In genomic region chr12:39638840-39639239, GRCh38 we compare ENCODE assay signal across 29 cellular contexts. TPM values are rescaled to one million over a fixed set of nuclear protein-coding genes. Genes with fewer than 3 reads are reported as not detected.
DNase-seq lines count a peak whose midpoint lies in the region; ATAC-seq, FAIRE-seq and TF ChIP-seq lines count a peak whose summit lies in the region.
"Had no signal": no experiment of that assay in that cellular context is flagged by ENCODE, and none has a peak within 500 bp of the region (broad histone marks: within the 10 kb centered on the region; RNA-seq: fewer than 3 reads in every experiment).

No MANE protein-coding gene starts in this region.

- H4K91ac ChIP-seq in IMR-90 (ENCODE audit: insufficient read depth, low read depth, low read length), result no peak overlapping the region

- H3K79me1 ChIP-seq in IMR-90 (ENCODE audit: low read depth in 1 of 2, low read length in 2 of 2), result no peaks in the 10 kb centered on the region

- no peak overlapping the region for H2BK5ac ChIP-seq in IMR-90 (ENCODE audit: low read depth, low read length, poor library complexity, severe bottlenecking)

- H3K9me1 ChIP-seq in IMR-90 (ENCODE audit: insufficient read depth, low read length), result no peaks in the 10 kb centered on the region
- no peaks in the 10 kb centered on the region for H3K9me1 ChIP-seq in K562 (ENCODE audit: control insufficient read depth, insufficient read depth, low read length)

- no peak overlapping the region for H3K27ac Mint-ChIP-seq in WTC11
- H3K27ac Mint-ChIP-seq: CD14-positive monocyte; CD4-positive, alpha-beta memory T cell; CD4-positive, CD25-positive, alpha-beta regulatory T cell; CD8-positive, alpha-beta memory T cell had no signal

- no peak overlapping the region for H2AK5ac ChIP-seq in IMR-90 (ENCODE audit: low read depth, low read length)

- intact Hi-C loops in IMR-90 (cut with micrococcal nuclease), result no loop called here
- intact Hi-C loops in K562 (cut with micrococcal nuclease), result no loop called here
- intact Hi-C loops in A673 (cut with micrococcal nuclease; ENCODE audit: unreplicated experiment), result no loop called here

- H3K4me1 ChIP-seq in A549 (no peaks in the 10 kb centered on the region), IMR-90 (ENCODE audit: control insufficient read depth, insufficient read depth, low read length) (no peaks in the 10 kb centered on the region), K562 (replicated peaks in 1 of 2; ENCODE audit: control insufficient read depth in 2 of 2, insufficient read depth in 2 of 2, low read length in 2 of 2) (no peaks in the 10 kb centered on the region), A673 (ENCODE audit: insufficient read depth, low read length, poor library complexity, severe bottlenecking) (no peaks in the 10 kb centered on the region)
- H3K4me1 ChIP-seq: BE2C, BLaER1 had no signal

- no peak overlapping the region for H3K4me3 Mint-ChIP-seq in WTC11
- H3K4me3 Mint-ChIP-seq: CD14-positive monocyte; CD4-positive, alpha-beta memory T cell; CD4-positive, CD25-positive, alpha-beta regulatory T cell; CD8-positive, alpha-beta memory T cell had no signal

- H3K4me3 ChIP-seq in A549 (no peak overlapping the region), IMR-90 (ENCODE audit: insufficient read depth, low read depth, low read length) (no peak overlapping the region), K562 (no peak overlapping the region), A673 (ENCODE audit: low read depth, low read length, poor library complexity, severe bottlenecking) (no peak overlapping the region)
- H3K4me3 ChIP-seq: BLaER1, GM12878 had no signal

- H3K9me3 ChIP-seq in A549 (no peaks in the 10 kb centered on the region), IMR-90 (ENCODE audit: control insufficient read depth, insufficient read depth, low read length) (no peaks in the 10 kb centered on the region), K562 (replicated peaks; ENCODE audit: control insufficient read depth, insufficient read depth, low read depth, low read length) (no peaks in the 10 kb centered on the region), A673 (ENCODE audit: low read depth, low read length, poor library complexity, severe bottlenecking) (no peaks in the 10 kb centered on the region)
- H3K9me3 ChIP-seq: BE2C, BLaER1 had no signal

- no peak overlapping the region for H3K56ac ChIP-seq in IMR-90 (ENCODE audit: extremely low read depth, insufficient read depth, low read length)

- no peaks in the 10 kb centered on the region for H3K27me3 Mint-ChIP-seq in WTC11 (ENCODE audit: low read depth)
- H3K27me3 Mint-ChIP-seq: CD4-positive, alpha-beta memory T cell; CD8-positive, alpha-beta memory T cell had no signal

- TF ChIP-seq EP300 in A549 (IDR thresholded peaks at IDR 0.05) (no peak), K562 (IDR thresholded peaks at IDR 0.05; ENCODE audit: low read length) (no peak)

- no peaks in the 10 kb centered on the region for H3K4me1 Mint-ChIP-seq in WTC11
- H3K4me1 Mint-ChIP-seq: CD14-positive monocyte; CD4-positive, alpha-beta memory T cell had no signal

- H2AK9ac ChIP-seq in IMR-90 (replicated peaks; ENCODE audit: low read depth, low read length, poor library complexity), result no peak overlapping the region

- H2BK120ac ChIP-seq in IMR-90 (ENCODE audit: low read depth, low read length), result no peak overlapping the region

- H3K4ac ChIP-seq in IMR-90 (ENCODE audit: low read depth, low read length), result no peak overlapping the region

- H4K20me1 ChIP-seq in IMR-90 (ENCODE audit: insufficient read depth, low read length) (no peaks in the 10 kb centered on the region), K562 (replicated peaks; ENCODE audit: control insufficient read depth, insufficient read depth, low read length) (no peaks in the 10 kb centered on the region)
- H4K20me1 ChIP-seq: BLaER1 had no signal

- POLR2A ChIA-PET in A549 (lab: Yijun Ruan, JAX), result no interaction called here
- POLR2A ChIA-PET in IMR-90 (lab: Charles Lee; ENCODE audit: unreplicated experiment), result no interaction called here
- POLR2A ChIA-PET in K562 (lab: Yijun Ruan, JAX), result no interaction called here
- POLR2A ChIA-PET in WTC11 (lab: Charles Lee), result no interaction called here
- POLR2A ChIA-PET in A673 (lab: Charles Lee; ENCODE audit: low non-redundant PET), result no interaction called here

- no TSS peak for BruUV-seq in IMR-90 (replicated peaks; lab: Mats Ljungman, UMichigan)
- no TSS peak for BruUV-seq in K562 (replicated peaks; lab: Mats Ljungman, UMichigan)
- BruUV-seq in A673 (replicated peaks; lab: Mats Ljungman, UMichigan), result no TSS peak

- H3K23ac ChIP-seq in IMR-90 (ENCODE audit: low read depth, low read length), result no peak overlapping the region

- H3K27ac ChIP-seq in A549 (no peak overlapping the region), IMR-90 (ENCODE audit: insufficient read depth, low read length) (no peak overlapping the region), K562 (ENCODE audit: extremely low read depth, low read depth, low read length) (no peak overlapping the region), A673 (ENCODE audit: low read depth, low read length, poor library complexity, severe bottlenecking) (no peak overlapping the region)
- H3K27ac ChIP-seq: BLaER1 had no signal

- WGBS in A549 (ENCODE audit: missing lambda C conversion rate), result 17% methylated on average over 2 of the region's 2 CpGs
- WGBS in IMR-90 (ENCODE audit: extremely low coverage in 2 of 2, insufficient read length in 1 of 2), 2 experiments, result no CpG with 5 or more reads among the region's 2 CpGs
- WGBS in K562 (ENCODE audit: insufficient coverage, low coverage, missing lambda C conversion rate), result 32% methylated on average over 2 of the region's 2 CpGs

- DNase-seq in A549 (ENCODE audit: low read depth in 1 of 2, low spot score in 1 of 2) (no peak), IMR-90 (no peak), K562 (ENCODE audit: extremely low read depth in 1 of 4, low spot score in 3 of 4) (no peak), WTC11 (ENCODE audit: low spot score) (no peak), A673 (ENCODE audit: low spot score) (no peak), dedifferentiated amniotic fluid mesenchymal stem cell (ENCODE audit: extremely low spot score) (no peak)
- DNase-seq: 8988T; ACHN; BE2C; C1 segment of cervical spinal cord; CD4-positive, alpha-beta memory T cell; CD4-positive, CD25-positive, alpha-beta regulatory T cell; CD8-positive, alpha-beta memory T cell; COR-L47; DMS 273 treated with DMSO at 0.1 percent for 48 hours; DMS153; DMS53; DMS79; DND-41; EL; GDM1 had no signal

- FAIRE-seq in A549 (lab: Jason Lieb, UNC) (no peak), K562 (lab: Jason Lieb, UNC) (no peak)
- FAIRE-seq: A204.1, GM12878, GM12892, GM18507 had no signal

- H2AFZ ChIP-seq in IMR-90 (replicated peaks; ENCODE audit: low read length, poor library complexity), result no peak overlapping the region
- H2AFZ ChIP-seq in K562 (ENCODE audit: low read depth, low read length), result no peak overlapping the region

- ATAC-seq in A549 (no peak), IMR-90 (ENCODE audit: low read depth) (no peak), K562 (no peak), WTC11 (no peak)
- ATAC-seq: GM12878 had no signal

- dilution Hi-C loops in IMR-90 (cut with HindIII; ENCODE audit: low sequenced_read_pairs, unreplicated experiment), result no loop called here

- TF ChIP-seq CTCF in A549 (IDR thresholded peaks at IDR 0.05) (no peak), IMR-90 (conservative IDR thresholded peaks at IDR 0.05; ENCODE audit: low read depth, low read length) (no peak), K562 (IDR thresholded peaks at IDR 0.05 in 2 of 3, conservative IDR thresholded peaks at IDR 0.05 in 1 of 3; ENCODE audit: insufficient read depth in 2 of 3, low read depth in 1 of 3, low read length in 3 of 3) (no peak), WTC11 (IDR thresholded peaks at IDR 0.05) (no peak), A673 (conservative IDR thresholded peaks at IDR 0.05; ENCODE audit: low read depth, low read length) (no peak)

- TF ChIP-seq POLR2A in A549 (IDR thresholded peaks at IDR 0.05; ENCODE audit: low read length), result no peak
- TF ChIP-seq POLR2A in IMR-90 (IDR thresholded peaks at IDR 0.05; ENCODE audit: low read depth, low read length), result no peak
- TF ChIP-seq POLR2A in K562 (conservative IDR thresholded peaks at IDR 0.05), result no peak

- H3K18ac ChIP-seq in IMR-90 (ENCODE audit: low read depth, low read length), result no peak overlapping the region

- CTCF ChIA-PET in A549 (lab: Yijun Ruan, JAX) (no interaction called here), IMR-90 (lab: Yijun Ruan, JAX) (no interaction called here), K562 (lab: Yijun Ruan, JAX; ENCODE audit: low intra/inter-chr PET ratio) (no interaction called here), WTC11 (lab: Charles Lee) (interaction anchor here (1.0 kb wide), 1 partner anchor 13 kb away, joined by 3 read pairs; a partner anchor contains a TSS), A673 (lab: Charles Lee) (no interaction called here)

- H3K27me3 ChIP-seq in IMR-90 (ENCODE audit: control insufficient read depth, insufficient read depth, low read length) (no peaks in the 10 kb centered on the region), K562 (ENCODE audit: control insufficient read depth in 2 of 2, insufficient read depth in 2 of 2, low read length in 2 of 2) (no peaks in the 10 kb centered on the region), A673 (replicated peaks; ENCODE audit: insufficient read depth, low read depth, low read length, poor library complexity) (no peaks in the 10 kb centered on the region)
- H3K27me3 ChIP-seq: BE2C, BLaER1 had no signal

- H3K79me2 ChIP-seq in K562 (ENCODE audit: control insufficient read depth, insufficient read depth, low read length), result no peaks in the 10 kb centered on the region

- H3K4me2 ChIP-seq in A549 (no peak overlapping the region), IMR-90 (ENCODE audit: low read depth, low read length) (no peak overlapping the region), K562 (ENCODE audit: insufficient read depth, low read length) (no peak overlapping the region)
- H3K4me2 ChIP-seq: BLaER1 had no signal

- no peak overlapping the region for H4K8ac ChIP-seq in IMR-90 (ENCODE audit: low read depth in 2 of 2, low read length in 2 of 2)

- no peaks in the 10 kb centered on the region for H3K36me3 ChIP-seq in IMR-90 (ENCODE audit: control insufficient read depth, insufficient read depth, low read length)
- no peaks in the 10 kb centered on the region; the same call in 2 of the 3 replicates for H3K36me3 ChIP-seq in K562 (ENCODE audit: control insufficient read depth, insufficient read depth, low read length)
- no peaks in the 10 kb centered on the region for H3K36me3 ChIP-seq in A673 (ENCODE audit: insufficient read depth, low read length, poor library complexity, severe bottlenecking)
- H3K36me3 ChIP-seq: BE2C, BLaER1 had no signal

- no peak overlapping the region for H2BK20ac ChIP-seq in IMR-90 (ENCODE audit: low read depth, low read length)

- TF ChIP-seq RAD21 in A549 (conservative IDR thresholded peaks at IDR 0.05 in 1 of 2, IDR thresholded peaks at IDR 0.05 in 1 of 2) (no peak), IMR-90 (IDR thresholded peaks at IDR 0.05; ENCODE audit: low read length) (no peak), K562 (CRISPR knock-in tag; conservative IDR thresholded peaks at IDR 0.05 in 1 of 2, IDR thresholded peaks at IDR 0.05 in 1 of 2) (no peak)

- in situ Hi-C loops in IMR-90 (cut with MboI; ENCODE audit: low sequenced_read_pairs) (no loop called here), K562 (cut with MboI) (no loop called here)

- no peaks in the 10 kb centered on the region for H3K9me3 Mint-ChIP-seq in WTC11

- H3K36me3 Mint-ChIP-seq in WTC11, result no peaks in the 10 kb centered on the region
- H3K36me3 Mint-ChIP-seq: CD14-positive monocyte; CD4-positive, alpha-beta memory T cell; CD4-positive, CD25-positive, alpha-beta regulatory T cell had no signal

- no peak overlapping the region for H4K5ac ChIP-seq in IMR-90 (ENCODE audit: low read depth, low read length)

- no peak overlapping the region for H2BK15ac ChIP-seq in IMR-90 (ENCODE audit: low read depth, low read length)

- no peak overlapping the region for H3K14ac ChIP-seq in IMR-90 (replicated peaks; ENCODE audit: low read depth, low read length)

- H3K9ac ChIP-seq in IMR-90 (ENCODE audit: low read depth, low read length) (no peak overlapping the region), K562 (ENCODE audit: insufficient read depth in 1 of 2, low read depth in 2 of 2, low read length in 2 of 2) (no peak overlapping the region)
- H3K9ac ChIP-seq: BLaER1 had no signal

RNA-seq across cellular contexts. Expression of gene ABCD2, which starts 19.2 kb away (rescaled TPM):
- polyA plus RNA-seq in A549 (2011; rRNA removed) (not detected in 2 replicates), A549 (2017; fragmentation: RNase III; extraction: RNeasy Plus Mini Kit Qiagen cat#74134 plus additional on column Dnase treatment) (0.01 TPM in 1 of 3 replicates, not detected in the others), IMR-90 (2012; rRNA removed) (not detected in 2 replicates), K562 (2011; rRNA removed) (not detected in 2 replicates), K562 (2014; fragmentation: Illumina TruSeq; extraction: Trizol) (0.01 TPM in 1 of 2 replicates, not detected in the other), K562 (2014; fragmentation: Nextera tagmentation; extraction: Ambion mirVana) (under 1 TPM; 0.03 to 0.08 TPM), K562 (2014; rRNA removed) (not detected in 2 replicates)
- polyA plus RNA-seq in A549 (2012; cell fraction: cytosol; rRNA removed), result not detected in 2 replicates
- not detected in 2 replicates for polyA plus RNA-seq in A549 (2012; cell fraction: nucleus; rRNA removed)
- not detected in 2 replicates for polyA minus RNA-seq in A549 (2011; rRNA and poly(A)+ RNA removed)
- total RNA-seq in IMR-90 (2012; rRNA removed) (not detected in 2 replicates), K562 (2014; rRNA removed) (0.04 TPM in 1 of 2 replicates, not detected in the other), K562 (2014; rRNA removed; fragmentation: Illumina TruSeq; extraction: Trizol) (0.03 and 0.04 TPM in 2 replicates), K562 (2015; rRNA removed; fragmentation: Illumina TruSeq; extraction: Trizol) (0.04 and 0.07 TPM in 2 replicates), K562 (2021) (0.04 TPM in 1 of 2 replicates, not detected in the other), WTC11 (2021) (0.05 TPM in 2 of 3 replicates, not detected in the other), A673 (2021) (0.04 TPM in 1 of 2 replicates, not detected in the other)
- not detected in 2 replicates for polyA plus RNA-seq in IMR-90 (2012; cell fraction: cytosol; rRNA removed)
- not detected in 2 replicates for polyA plus RNA-seq in IMR-90 (2012; cell fraction: nucleus; rRNA removed; ENCODE audit: low replicate concordance)
- not detected in 2 replicates for total RNA-seq in K562 (2011; cell fraction: chromatin; rRNA removed; ENCODE audit: low replicate concordance)
- not detected in 2 replicates for total RNA-seq in K562 (2011; cell fraction: nucleolus; rRNA removed)
- total RNA-seq in K562 (2011; cell fraction: nucleoplasm; rRNA removed), result not detected in 2 replicates
- not detected in 2 replicates for polyA plus RNA-seq in K562 (2011; cell fraction: cytosol; rRNA removed)
- not detected in 2 replicates for polyA plus RNA-seq in K562 (2011; cell fraction: nucleus; rRNA removed)
- 0.05 and 0.15 TPM in 2 replicates for polyA plus RNA-seq in K562 (2012)
- polyA minus RNA-seq in K562 (2011; rRNA and poly(A)+ RNA removed), result 0.03 TPM in 1 of 2 replicates, not detected in the other
- not detected in 2 replicates for polyA minus RNA-seq in K562 (2011; cell fraction: cytosol; rRNA and poly(A)+ RNA removed)
- polyA minus RNA-seq in K562 (2011; cell fraction: nucleus; rRNA and poly(A)+ RNA removed), result not detected in 2 replicates
- total RNA-seq: G401 had no signal
- polyA plus RNA-seq: AG04450, CD14-positive monocyte had no signal
